ENCODE assay signal across 18 cellular contexts in the genomic region with DNA sequence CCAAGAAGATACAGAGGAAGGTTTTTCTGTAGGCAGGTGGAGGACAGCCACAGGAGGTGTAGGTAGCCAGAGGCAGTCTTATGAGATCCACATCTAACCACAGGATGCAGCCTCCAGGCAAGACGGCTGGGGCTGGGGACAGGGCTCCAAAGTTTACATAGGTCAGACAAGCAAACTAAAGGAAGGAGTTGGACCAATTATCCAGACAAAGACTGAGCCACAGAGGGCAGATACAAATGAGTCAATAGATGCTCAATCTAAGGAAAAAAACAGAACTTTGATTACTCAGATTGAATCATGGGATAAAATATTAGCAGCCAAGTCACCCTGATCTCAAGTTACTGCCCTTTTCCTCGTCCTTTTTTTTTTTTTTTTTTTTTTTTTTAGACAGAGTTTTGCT.
"Had no signal": no experiment of that assay in that cellular context is flagged by ENCODE, and none has a peak within 500 bp of the region (broad histone marks: within the 10 kb centered on the region; RNA-seq: fewer than 3 reads in every experiment).

No MANE protein-coding gene starts in this region.

- H3K4me3 ChIP-seq: dorsolateral prefrontal cortex, lung, tibial artery had no signal

- H3K9me3 ChIP-seq: tibial artery had no signal

- H3K27me3 ChIP-seq: dorsolateral prefrontal cortex, tibial artery had no signal

- H3K27ac ChIP-seq: dorsolateral prefrontal cortex, epithelial cell of prostate, tibial artery had no signal

- ATAC-seq: activated naive CD8-positive, alpha-beta T cell treated with anti-CD3 and anti-CD28 coated beads, Interleukin-2, amount 50 U/mL, for 24 hours; activated T-cell treated with anti-CD3 and anti-CD28 coated beads, Interleukin-2, amount 50 U/mL, for 4 hours; left lobe of liver; natural killer cell treated with Interleukin-12 subunit alpha and Interleukin-12 subunit beta and Interleukin-15 and Interleukin-18, amount 100 ng/mL, for 72 hours had no signal

- DNase-seq: activated CD4-positive, alpha-beta T cell treated with anti-CD3 and anti-CD28 coated beads, Interleukin-2, amount 10 ng/mL, durations not matched to agents 7 days and 5 days; activated CD8-positive, alpha-beta memory T cell treated with anti-CD3 and anti-CD28 coated beads, Interleukin-2, amount 50 U/mL, for 4 hours; activated effector memory CD4-positive, alpha-beta T cell treated with Interleukin-2 at 50 U/mL for 16 hours; activated naive CD4-positive, alpha-beta T cell treated with anti-CD3 and anti-CD28 coated beads, Interleukin-2, amount 10 ng/mL, durations not matched to agents 7 days and 5 days; activated naive CD8-positive, alpha-beta T cell treated with anti-CD3 and anti-CD28 coated beads, Interleukin-2, amount 50 U/mL, for 24 hours; activated T-cell treated with anti-CD3 and anti-CD28 coated beads, Interleukin-2, amount 50 U/mL, for 4 hours; anterior cingulate cortex; caudate nucleus; dorsolateral prefrontal cortex; islet precursor cell; stimulated activated CD4-positive, alpha-beta T cell treated with anti-CD3 and anti-CD28 coated beads, Interleukin-2, amount 100 ng/mL, for 24 hours; stimulated activated naive CD4-positive, alpha-beta T cell treated with Interleukin-2 at 50 U/mL for 16 hours; T-helper 2 cell; tibial artery had no signal

- H3K4me1 ChIP-seq: tibial artery had no signal

- H3K36me3 ChIP-seq: tibial artery had no signal
